20 cellular contexts compared by ENCODE assay signal in genomic region chr22:17410576-17410975, GRCh38. TPM values are rescaled to one million over a fixed set of nuclear protein-coding genes. Genes with fewer than 3 reads are reported as not detected.
DNase-seq lines count a peak whose midpoint lies in the region; ATAC-seq, FAIRE-seq and TF ChIP-seq lines count a peak whose summit lies in the region.
"Had no signal": no experiment of that assay in that cellular context is flagged by ENCODE, and none has a peak within 500 bp of the region (broad histone marks: within the 10 kb centered on the region; RNA-seq: fewer than 3 reads in every experiment).

No MANE protein-coding gene starts in this region.

- intact Hi-C loops in left ventricle myocardium inferior (cut with micrococcal nuclease): no loop called here
- intact Hi-C loops in Right ventricle myocardium superior (cut with DNase I): no loop called here
- intact Hi-C loops in GM12878 (cut with micrococcal nuclease; ENCODE audit: unreplicated experiment): no loop called here
- intact Hi-C loops in esophagus squamous epithelium (cut with DNase I): no loop called here

- TF ChIP-seq RAD21 in GM12878 (IDR thresholded peaks at IDR 0.05; ENCODE audit: insufficient read depth, low read depth, low read length): no peak

- peaks cover 25% of the 10 kb centered on the region for H3K9me3 Mint-ChIP-seq in glutamatergic neuron (ENCODE audit: unreplicated experiment)
- H3K9me3 Mint-ChIP-seq in T-helper 2 cell treated with Interferon-gamma antibody and Interleukin-4, amounts not matched to agents 5 μg/mL and 100 μg/mL, for 36 hours: no peaks in the 10 kb centered on the region

- peaks cover 21% of the 10 kb centered on the region for H3K27me3 Mint-ChIP-seq in glutamatergic neuron (ENCODE audit: unreplicated experiment)
- H3K27me3 Mint-ChIP-seq in T-helper 2 cell treated with Interferon-gamma antibody and Interleukin-4, amounts not matched to agents 5 μg/mL and 100 μg/mL, for 36 hours (ENCODE audit: low read depth): no peaks in the 10 kb centered on the region
- H3K27me3 Mint-ChIP-seq: B cell had no signal

- H3K79me2 ChIP-seq in GM12878 (ENCODE audit: control insufficient read depth, insufficient read depth, low read length): no peaks in the 10 kb centered on the region

- H4K20me1 ChIP-seq in GM12878 (ENCODE audit: control insufficient read depth, insufficient read depth): no peaks in the 10 kb centered on the region

- no TSS peak for BruUV-seq in GM12878 (replicated peaks; lab: Mats Ljungman, UMichigan)

- in situ Hi-C loops in GM12878 (cut with MboI): no loop called here

- ATAC-seq in Right ventricle myocardium superior (ENCODE audit: poor library complexity) (no peak), GM12878 (no peak)

- peak overlapping the region; percentile 99 for H3K27ac Mint-ChIP-seq in glutamatergic neuron (ENCODE audit: unreplicated experiment)
- H3K27ac Mint-ChIP-seq in T-helper 2 cell treated with Interferon-gamma antibody and Interleukin-4, amounts not matched to agents 5 μg/mL and 100 μg/mL, for 36 hours: no peak overlapping the region
- H3K27ac Mint-ChIP-seq: B cell, CD14-positive monocyte had no signal

- WGBS in GM12878 (ENCODE audit: insufficient coverage, insufficient replicate concordance, low lambda C conversion rate, missing lambda C conversion rate): 29% methylated on average over 4 of the region's 4 CpGs
- 60 to 78% methylated on average over 4 of the region's 4 CpGs for WGBS in esophagus squamous epithelium, 2 donors

- no peak for DNase-seq in left ventricle myocardium inferior
- DNase-seq in Right ventricle myocardium superior: no peak
- DNase-seq in GM12878 (ENCODE audit: low read depth, low spot score): no peak
- DNase-seq in glutamatergic neuron: no peak
- DNase-seq in esophagus squamous epithelium (lab: John Stamatoyannopoulos, UW): no peak
- no peak for DNase-seq in medulla oblongata (ENCODE audit: extremely low spot score)
- no peak for DNase-seq in T-helper 2 cell treated with Interferon-gamma antibody and Interleukin-4, amounts not matched to agents 5 μg/mL and 100 μg/mL, for 36 hours (ENCODE audit: low spot score)
- no peak for DNase-seq in effector memory CD4-positive, alpha-beta T cell
- DNase-seq: 8988T, GM23248, KBM-7, NCI-H1105, NCI-H2029 treated with DMSO at 0.1 percent for 48 hours, NCI-H226, OCI-M1 had no signal

- H3K36me3 ChIP-seq in left ventricle myocardium inferior (no peaks in the 10 kb centered on the region), GM12878 (ENCODE audit: control insufficient read depth in 2 of 2, insufficient read depth in 2 of 2, low read length in 1 of 2) (no peaks in the 10 kb centered on the region), esophagus squamous epithelium (no peaks in the 10 kb centered on the region)
- no peaks in the 10 kb centered on the region for H3K36me3 ChIP-seq in effector memory CD4-positive, alpha-beta T cell (ENCODE audit: control insufficient read depth, insufficient read depth, low read length)
- H3K36me3 ChIP-seq: HAP-1 had no signal

- no peaks in the 10 kb centered on the region for H3K36me3 Mint-ChIP-seq in glutamatergic neuron (ENCODE audit: unreplicated experiment)
- no peaks in the 10 kb centered on the region for H3K36me3 Mint-ChIP-seq in T-helper 2 cell treated with Interferon-gamma antibody and Interleukin-4, amounts not matched to agents 5 μg/mL and 100 μg/mL, for 36 hours (ENCODE audit: low read depth)
- H3K36me3 Mint-ChIP-seq: CD14-positive monocyte had no signal

- no peaks in the 10 kb centered on the region for H3K9me3 ChIP-seq in left ventricle myocardium inferior (replicated peaks)
- H3K9me3 ChIP-seq in GM12878 (replicated peaks; ENCODE audit: control insufficient read depth, insufficient read depth, low read length): no peaks in the 10 kb centered on the region
- no peaks in the 10 kb centered on the region for H3K9me3 ChIP-seq in esophagus squamous epithelium
- H3K9me3 ChIP-seq in effector memory CD4-positive, alpha-beta T cell (ENCODE audit: control insufficient read depth, low read length): no peaks in the 10 kb centered on the region
- H3K9me3 ChIP-seq: HAP-1 had no signal

- peaks cover 65% of the 10 kb centered on the region for H3K4me1 Mint-ChIP-seq in glutamatergic neuron (ENCODE audit: low read depth, unreplicated experiment)
- no peaks in the 10 kb centered on the region for H3K4me1 Mint-ChIP-seq in T-helper 2 cell treated with Interferon-gamma antibody and Interleukin-4, amounts not matched to agents 5 μg/mL and 100 μg/mL, for 36 hours (ENCODE audit: low read depth)
- H3K4me1 Mint-ChIP-seq: B cell, CD14-positive monocyte had no signal

- peak; percentile 27 for FAIRE-seq in GM12878 (lab: Jason Lieb, UNC)
- FAIRE-seq: RCC 7860 had no signal

- RAD21 ChIA-PET in GM12878 (lab: Charles Lee; ENCODE audit: unreplicated experiment): no interaction called here

- TF ChIP-seq POLR2A in GM12878 (IDR thresholded peaks at IDR 0.05; ENCODE audit: low read depth, low read length) (no peak), esophagus squamous epithelium (IDR thresholded peaks at IDR 0.05) (no peak)

- H3K27me3 ChIP-seq in left ventricle myocardium inferior (ENCODE audit: low read depth): no peaks in the 10 kb centered on the region
- H3K27me3 ChIP-seq in GM12878 (replicated peaks in 1 of 2; ENCODE audit: control insufficient read depth in 2 of 2, insufficient read depth in 2 of 2, low read length in 1 of 2): peaks cover 0 to 2% of the 10 kb centered on the region in 2 experiments; a peak in 2 of 4 replicates
- H3K27me3 ChIP-seq in esophagus squamous epithelium: no peaks in the 10 kb centered on the region
- no peaks in the 10 kb centered on the region for H3K27me3 ChIP-seq in effector memory CD4-positive, alpha-beta T cell (replicated peaks; ENCODE audit: control insufficient read depth, insufficient read depth, low read length, poor library complexity, severe bottlenecking)

- H3K4me3 Mint-ChIP-seq in glutamatergic neuron (ENCODE audit: unreplicated experiment): peak overlapping the region; percentile 73
- no peak overlapping the region for H3K4me3 Mint-ChIP-seq in T-helper 2 cell treated with Interferon-gamma antibody and Interleukin-4, amounts not matched to agents 5 μg/mL and 100 μg/mL, for 36 hours
- H3K4me3 Mint-ChIP-seq: B cell, CD14-positive monocyte had no signal

- H3K4me1 ChIP-seq in left ventricle myocardium inferior (peaks cover 47% of the 10 kb centered on the region), GM12878 (ENCODE audit: control insufficient read depth, insufficient read depth, low read length) (no peaks in the 10 kb centered on the region), esophagus squamous epithelium (peaks cover 0 to 5% (median 0%) of the 10 kb centered on the region in 3 donors)
- no peaks in the 10 kb centered on the region for H3K4me1 ChIP-seq in effector memory CD4-positive, alpha-beta T cell (ENCODE audit: control insufficient read depth, insufficient read depth, low read length, poor library complexity, severe bottlenecking)

- POLR2A ChIA-PET in GM12878 (lab: Charles Lee): no interaction called here

- CTCF ChIA-PET in GM12878 (lab: Yijun Ruan, JAX): no interaction called here

- H3K4me3 ChIP-seq in left ventricle myocardium inferior (no peak overlapping the region), GM12878 (no peak overlapping the region), esophagus squamous epithelium (no peak overlapping the region)
- no peak overlapping the region for H3K4me3 ChIP-seq in effector memory CD4-positive, alpha-beta T cell (ENCODE audit: insufficient read depth, low read depth, low read length, poor library complexity, severe bottlenecking)
- H3K4me3 ChIP-seq: GM23248, HAP-1 had no signal

- SMC1A ChIA-PET in GM12878 (lab: Charles Lee; ENCODE audit: uncharacterized antibody, unreplicated experiment): no interaction called here

- TF ChIP-seq CTCF in left ventricle myocardium inferior (IDR thresholded peaks at IDR 0.05; ENCODE audit: borderline replicate concordance) (no peak), GM12878 (IDR thresholded peaks at IDR 0.05 in 2 of 3, conservative IDR thresholded peaks at IDR 0.05 in 1 of 3; ENCODE audit: control insufficient read depth in 2 of 3, extremely low read depth in 1 of 3, insufficient read depth in 1 of 3, low read depth in 3 of 3, low read length in 3 of 3) (no peak), glutamatergic neuron (IDR thresholded peaks at IDR 0.05; ENCODE audit: partially characterized antibody, unreplicated experiment) (no peak), esophagus squamous epithelium (IDR thresholded peaks at IDR 0.05) (no peak)

- peak overlapping the region; percentile 9 for H3K27ac ChIP-seq in left ventricle myocardium inferior (replicated peaks)
- no peak overlapping the region for H3K27ac ChIP-seq in GM12878 (ENCODE audit: control insufficient read depth, insufficient read depth)
- no peak overlapping the region for H3K27ac ChIP-seq in esophagus squamous epithelium
- H3K27ac ChIP-seq in effector memory CD4-positive, alpha-beta T cell (ENCODE audit: insufficient read depth, low read length, poor library complexity, severe bottlenecking): no peak overlapping the region
- H3K27ac ChIP-seq: GM23248, HL-60 had no signal

- no peak overlapping the region for H3K9ac ChIP-seq in GM12878 (ENCODE audit: control insufficient read depth, insufficient read depth, low read length)
- H3K9ac ChIP-seq: GM23248 had no signal

- H2AFZ ChIP-seq in GM12878 (ENCODE audit: control insufficient read depth, low read depth, low read length): no peak overlapping the region
- H2AFZ ChIP-seq: GM23248 had no signal

- H3K4me2 ChIP-seq in GM12878 (ENCODE audit: control insufficient read depth, insufficient read depth): no peak overlapping the region

- no peak for TF ChIP-seq EP300 in GM12878 (IDR thresholded peaks at IDR 0.05; ENCODE audit: borderline replicate concordance in 1 of 2, control insufficient read depth in 1 of 2, low read depth in 2 of 2, low read length in 2 of 2)

RNA-seq across cellular contexts. Expression of gene CECR2, which starts 41.3 kb away (rescaled TPM):
- total RNA-seq in left ventricle myocardium inferior: 3.1 TPM
- 5.5 TPM for total RNA-seq in Right ventricle myocardium superior
- total RNA-seq in GM12878 (2013; cell fraction: nucleolus; rRNA removed): 0.06 and 0.15 TPM in 2 replicates
- total RNA-seq in GM12878 (2014; rRNA removed): not detected in 2 replicates
- not detected in 2 replicates for total RNA-seq in GM12878 (2014; rRNA removed; fragmentation: Illumina TruSeq; extraction: Trizol)
- 0.08 and 0.13 TPM in 2 replicates for total RNA-seq in GM12878 (2021)
- polyA plus RNA-seq in GM12878 (2011; ENCODE audit: low read depth): not detected
- polyA plus RNA-seq in GM12878 (2011; rRNA removed): 0.01 TPM in 2 replicates
- polyA plus RNA-seq in GM12878 (2011; cell fraction: cytosol; rRNA removed): 0.01 TPM in 1 of 2 replicates, not detected in the other
- not detected in 2 replicates for polyA plus RNA-seq in GM12878 (2011; cell fraction: nucleus; rRNA removed)
- polyA plus RNA-seq in GM12878 (2012): 0.04 and 0.08 TPM in 2 replicates
- polyA plus RNA-seq in GM12878 (2014; fragmentation: Illumina TruSeq; extraction: Trizol): not detected in 2 replicates
- not detected for polyA plus RNA-seq in GM12878 (2014; fragmentation: Nextera tagmentation; extraction: Ambion mirVana)
- not detected in 2 replicates for polyA plus RNA-seq in GM12878 (2014; rRNA removed)
- polyA plus RNA-seq in GM12878 (2016; fragmentation: Nextera tagmentation; extraction: Ambion mirVana): under 1 TPM in 1 of 2 experiments, not detected in 1; 0.01 TPM
- under 0.01 TPM in 1 of 2 replicates, not detected in the other for polyA minus RNA-seq in GM12878 (2011; rRNA and poly(A)+ RNA removed)
- polyA minus RNA-seq in GM12878 (2011; cell fraction: cytosol; rRNA and poly(A)+ RNA removed): not detected in 2 replicates
- under 0.01 TPM in 1 of 2 replicates, not detected in the other for polyA minus RNA-seq in GM12878 (2011; cell fraction: nucleus; rRNA and poly(A)+ RNA removed)
- 178 TPM for total RNA-seq in glutamatergic neuron (ENCODE audit: unreplicated experiment)
- total RNA-seq in esophagus squamous epithelium: under 1 TPM; 0.13 to 0.57 (median 0.26) TPM
- total RNA-seq: GM23248 had no signal

Comparison
In these comparisons a context has a peak if more than half of its experiments do, and no peak if none do; other contexts are left out.
1. RNA of gene CECR2, which starts 41.3 kb away (total RNA-seq): 178 TPM in glutamatergic neuron (single experiment); 5.5 TPM in Right ventricle myocardium superior (single experiment), 3.1 TPM in left ventricle myocardium inferior (single experiment), 0.13 to 0.57 TPM in esophagus squamous epithelium and 0.06 to 0.15 TPM in GM12878; every median in the first group is over 10 times any median in the second.